In genomic region chr4:158170691-158171455, GRCh38 we compare ENCODE assay signal across 8 cellular contexts. TPM values are rescaled to one million over a fixed set of nuclear protein-coding genes. Genes with fewer than 3 reads are reported as not detected.
A peak's percentile ranks its signal among the peaks of the same experiment; 100 is the strongest.
DNase-seq lines count a peak whose midpoint lies in the region; ATAC-seq and TF ChIP-seq lines count a peak whose summit lies in the region.

No MANE protein-coding gene starts in this region.

- H3K4me1 Mint-ChIP-seq in endodermal cell, result peaks cover 16% of the 10 kb centered on the region

- H3K4me3 Mint-ChIP-seq in endodermal cell, result no peak overlapping the region

- H3K4me3 ChIP-seq in NB4 (ENCODE audit: low read depth, low read length), result no peak overlapping the region
- no peak overlapping the region for H3K4me3 ChIP-seq in endodermal cell (ENCODE audit: low read length)

- H3K9me3 Mint-ChIP-seq in endodermal cell, result no peaks in the 10 kb centered on the region

- DNase-seq in DMS 273 (lab: John Stamatoyannopoulos, UW; ENCODE audit: unreplicated experiment) (peak; percentile 51), DMS 273 treated with DMSO at 0.1 percent for 48 hours (lab: John Stamatoyannopoulos, UW) (no peak), NB4 (ENCODE audit: low read depth) (no peak), endodermal cell (peak; percentile 76), myocyte (ENCODE audit: low read depth) (peak; percentile 86), NCI-H524 (lab: John Stamatoyannopoulos, UW) (no peak), NCI-H2029 treated with DMSO at 0.1 percent for 48 hours (lab: John Stamatoyannopoulos, UW) (no peak)

- H3K36me3 ChIP-seq in endodermal cell (ENCODE audit: control insufficient read depth, insufficient read depth, low read length), result no peaks in the 10 kb centered on the region

- H3K27ac Mint-ChIP-seq in endodermal cell, result peak overlapping the region; percentile 44

- no peak overlapping the region for H3K27ac ChIP-seq in endodermal cell (ENCODE audit: low read depth, low read length)

- no peak overlapping the region for H3K9ac ChIP-seq in endodermal cell (ENCODE audit: extremely low read depth, low read length, poor library complexity, severe bottlenecking)

- peaks cover 2% of the 10 kb centered on the region for H3K36me3 Mint-ChIP-seq in endodermal cell (ENCODE audit: low read depth)

- no peaks in the 10 kb centered on the region for H3K9me3 ChIP-seq in endodermal cell (ENCODE audit: control insufficient read depth, low read length)

- WGBS in endodermal cell (ENCODE audit: insufficient coverage in 1 of 2, insufficient read length in 1 of 2), 2 experiments, result 95 to 96% methylated on average over 30 to 38 of the region's 38 CpGs

- H3K27me3 ChIP-seq in endodermal cell (ENCODE audit: control insufficient read depth, insufficient read depth, low read length, poor library complexity, severe bottlenecking), result no peaks in the 10 kb centered on the region

- no peaks in the 10 kb centered on the region for H3K27me3 Mint-ChIP-seq in endodermal cell (ENCODE audit: insufficient read depth)

- no peak for TF ChIP-seq POLR2A in NB4 (IDR thresholded peaks at IDR 0.05; ENCODE audit: extremely low read depth, insufficient read length)

- H3K4me1 ChIP-seq in endodermal cell (ENCODE audit: control insufficient read depth, insufficient read depth, low read length), result peaks cover 6% of the 10 kb centered on the region

- ATAC-seq in GM21526 (IDR thresholded peaks at IDR 0.05; ENCODE audit: low FRiP score, unreplicated experiment), result no peak

- TF ChIP-seq CTCF in NB4 (IDR thresholded peaks at IDR 0.05; ENCODE audit: low read depth, low read length) (peak; percentile 17), endodermal cell (conservative IDR thresholded peaks at IDR 0.05) (peak; percentile 74)

RNA-seq across cellular contexts. Expression of gene GASK1B, which starts 2.0 kb away (rescaled TPM):
- 1 to 10 TPM; 2.3 to 4.4 TPM for total RNA-seq in endodermal cell
- 8.7 TPM for polyA plus RNA-seq in endodermal cell (2013, experiment 1 of 2)
- 11.1 TPM for polyA plus RNA-seq in endodermal cell (2013, experiment 2 of 2)
- 75.9 and 106 TPM in 2 replicates for total RNA-seq in myocyte
- polyA plus RNA-seq in myocyte (2012), result 72.5 TPM

RNA-seq across cellular contexts. Expression of gene TMEM144, which starts 39.4 kb away (rescaled TPM):
- 10 to 100 TPM; 10.6 to 20.3 TPM for total RNA-seq in endodermal cell
- 4.0 TPM for polyA plus RNA-seq in endodermal cell (2013, experiment 1 of 2)
- polyA plus RNA-seq in endodermal cell (2013, experiment 2 of 2), result 4.2 TPM
- total RNA-seq in myocyte, result 8.6 and 11.7 TPM in 2 replicates
- polyA plus RNA-seq in myocyte (2012), result 9.0 TPM

Comparison
In these comparisons a context has a peak if more than half of its experiments do, and no peak if none do; other contexts are left out.
1. DNase-seq: peak in DMS 273 (single experiment), endodermal cell (single experiment) and myocyte (single experiment); none in DMS 273 treated with DMSO at 0.1 percent for 48 hours (single experiment), NB4 (single experiment), NCI-H524 (0 of 2) and NCI-H2029 treated with DMSO at 0.1 percent for 48 hours (single experiment).
2. RNA of gene GASK1B, which starts 2.0 kb away (total RNA-seq): 75.9 to 106 TPM in myocyte; 2.3 to 4.4 TPM in endodermal cell; every median in the first group is over 10 times any median in the second.